1 cellular context compared by ENCODE assay signal in the genomic region with DNA sequence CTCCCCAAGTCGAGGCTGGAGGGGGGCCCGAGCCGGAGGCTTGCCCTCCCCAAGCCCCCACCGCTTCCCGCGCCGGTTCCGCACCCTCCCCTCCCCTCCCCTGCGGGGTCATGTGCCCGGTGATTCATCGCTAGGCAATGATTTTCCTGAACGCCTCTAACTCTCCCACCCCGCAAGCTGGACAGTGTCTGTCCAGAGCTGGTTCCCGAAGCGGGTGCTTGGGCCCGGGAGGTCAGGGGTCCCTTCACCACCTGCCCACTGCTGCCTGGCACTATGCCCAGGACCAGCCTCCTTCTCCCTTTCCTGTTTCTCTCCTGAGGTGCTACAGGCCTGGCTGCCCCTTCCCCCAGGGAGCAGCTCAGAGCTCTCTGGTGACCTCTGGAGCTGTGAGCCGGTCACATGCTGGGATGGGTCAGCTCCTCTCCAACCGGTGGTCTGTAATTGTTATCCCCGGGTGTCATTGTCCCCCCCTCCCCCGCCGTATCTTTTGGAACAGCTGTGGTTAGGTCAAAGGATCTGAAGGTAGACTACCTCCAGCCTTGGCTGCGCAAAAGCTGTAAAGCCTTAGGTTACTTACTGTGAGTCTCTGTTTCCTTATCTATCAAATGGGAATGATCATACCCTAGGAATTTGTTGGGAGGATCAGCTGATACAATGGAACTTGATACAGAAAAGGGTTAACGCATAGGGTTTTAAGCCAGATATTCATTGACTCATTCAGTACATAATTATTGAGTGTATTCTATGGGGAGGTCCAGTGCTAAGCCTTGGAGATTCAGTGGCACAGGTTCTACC.
A peak's percentile ranks its signal among the peaks of the same experiment; 100 is the strongest.
TF ChIP-seq lines count a peak whose summit lies in the region.

No MANE protein-coding gene starts in this region.

TF ChIP-seq in K562, 482 proteins besides CTCF, POLR2A, EP300 and RAD21 (continued from another document and continues in another):
- TF ChIP-seq, protein P1, sequence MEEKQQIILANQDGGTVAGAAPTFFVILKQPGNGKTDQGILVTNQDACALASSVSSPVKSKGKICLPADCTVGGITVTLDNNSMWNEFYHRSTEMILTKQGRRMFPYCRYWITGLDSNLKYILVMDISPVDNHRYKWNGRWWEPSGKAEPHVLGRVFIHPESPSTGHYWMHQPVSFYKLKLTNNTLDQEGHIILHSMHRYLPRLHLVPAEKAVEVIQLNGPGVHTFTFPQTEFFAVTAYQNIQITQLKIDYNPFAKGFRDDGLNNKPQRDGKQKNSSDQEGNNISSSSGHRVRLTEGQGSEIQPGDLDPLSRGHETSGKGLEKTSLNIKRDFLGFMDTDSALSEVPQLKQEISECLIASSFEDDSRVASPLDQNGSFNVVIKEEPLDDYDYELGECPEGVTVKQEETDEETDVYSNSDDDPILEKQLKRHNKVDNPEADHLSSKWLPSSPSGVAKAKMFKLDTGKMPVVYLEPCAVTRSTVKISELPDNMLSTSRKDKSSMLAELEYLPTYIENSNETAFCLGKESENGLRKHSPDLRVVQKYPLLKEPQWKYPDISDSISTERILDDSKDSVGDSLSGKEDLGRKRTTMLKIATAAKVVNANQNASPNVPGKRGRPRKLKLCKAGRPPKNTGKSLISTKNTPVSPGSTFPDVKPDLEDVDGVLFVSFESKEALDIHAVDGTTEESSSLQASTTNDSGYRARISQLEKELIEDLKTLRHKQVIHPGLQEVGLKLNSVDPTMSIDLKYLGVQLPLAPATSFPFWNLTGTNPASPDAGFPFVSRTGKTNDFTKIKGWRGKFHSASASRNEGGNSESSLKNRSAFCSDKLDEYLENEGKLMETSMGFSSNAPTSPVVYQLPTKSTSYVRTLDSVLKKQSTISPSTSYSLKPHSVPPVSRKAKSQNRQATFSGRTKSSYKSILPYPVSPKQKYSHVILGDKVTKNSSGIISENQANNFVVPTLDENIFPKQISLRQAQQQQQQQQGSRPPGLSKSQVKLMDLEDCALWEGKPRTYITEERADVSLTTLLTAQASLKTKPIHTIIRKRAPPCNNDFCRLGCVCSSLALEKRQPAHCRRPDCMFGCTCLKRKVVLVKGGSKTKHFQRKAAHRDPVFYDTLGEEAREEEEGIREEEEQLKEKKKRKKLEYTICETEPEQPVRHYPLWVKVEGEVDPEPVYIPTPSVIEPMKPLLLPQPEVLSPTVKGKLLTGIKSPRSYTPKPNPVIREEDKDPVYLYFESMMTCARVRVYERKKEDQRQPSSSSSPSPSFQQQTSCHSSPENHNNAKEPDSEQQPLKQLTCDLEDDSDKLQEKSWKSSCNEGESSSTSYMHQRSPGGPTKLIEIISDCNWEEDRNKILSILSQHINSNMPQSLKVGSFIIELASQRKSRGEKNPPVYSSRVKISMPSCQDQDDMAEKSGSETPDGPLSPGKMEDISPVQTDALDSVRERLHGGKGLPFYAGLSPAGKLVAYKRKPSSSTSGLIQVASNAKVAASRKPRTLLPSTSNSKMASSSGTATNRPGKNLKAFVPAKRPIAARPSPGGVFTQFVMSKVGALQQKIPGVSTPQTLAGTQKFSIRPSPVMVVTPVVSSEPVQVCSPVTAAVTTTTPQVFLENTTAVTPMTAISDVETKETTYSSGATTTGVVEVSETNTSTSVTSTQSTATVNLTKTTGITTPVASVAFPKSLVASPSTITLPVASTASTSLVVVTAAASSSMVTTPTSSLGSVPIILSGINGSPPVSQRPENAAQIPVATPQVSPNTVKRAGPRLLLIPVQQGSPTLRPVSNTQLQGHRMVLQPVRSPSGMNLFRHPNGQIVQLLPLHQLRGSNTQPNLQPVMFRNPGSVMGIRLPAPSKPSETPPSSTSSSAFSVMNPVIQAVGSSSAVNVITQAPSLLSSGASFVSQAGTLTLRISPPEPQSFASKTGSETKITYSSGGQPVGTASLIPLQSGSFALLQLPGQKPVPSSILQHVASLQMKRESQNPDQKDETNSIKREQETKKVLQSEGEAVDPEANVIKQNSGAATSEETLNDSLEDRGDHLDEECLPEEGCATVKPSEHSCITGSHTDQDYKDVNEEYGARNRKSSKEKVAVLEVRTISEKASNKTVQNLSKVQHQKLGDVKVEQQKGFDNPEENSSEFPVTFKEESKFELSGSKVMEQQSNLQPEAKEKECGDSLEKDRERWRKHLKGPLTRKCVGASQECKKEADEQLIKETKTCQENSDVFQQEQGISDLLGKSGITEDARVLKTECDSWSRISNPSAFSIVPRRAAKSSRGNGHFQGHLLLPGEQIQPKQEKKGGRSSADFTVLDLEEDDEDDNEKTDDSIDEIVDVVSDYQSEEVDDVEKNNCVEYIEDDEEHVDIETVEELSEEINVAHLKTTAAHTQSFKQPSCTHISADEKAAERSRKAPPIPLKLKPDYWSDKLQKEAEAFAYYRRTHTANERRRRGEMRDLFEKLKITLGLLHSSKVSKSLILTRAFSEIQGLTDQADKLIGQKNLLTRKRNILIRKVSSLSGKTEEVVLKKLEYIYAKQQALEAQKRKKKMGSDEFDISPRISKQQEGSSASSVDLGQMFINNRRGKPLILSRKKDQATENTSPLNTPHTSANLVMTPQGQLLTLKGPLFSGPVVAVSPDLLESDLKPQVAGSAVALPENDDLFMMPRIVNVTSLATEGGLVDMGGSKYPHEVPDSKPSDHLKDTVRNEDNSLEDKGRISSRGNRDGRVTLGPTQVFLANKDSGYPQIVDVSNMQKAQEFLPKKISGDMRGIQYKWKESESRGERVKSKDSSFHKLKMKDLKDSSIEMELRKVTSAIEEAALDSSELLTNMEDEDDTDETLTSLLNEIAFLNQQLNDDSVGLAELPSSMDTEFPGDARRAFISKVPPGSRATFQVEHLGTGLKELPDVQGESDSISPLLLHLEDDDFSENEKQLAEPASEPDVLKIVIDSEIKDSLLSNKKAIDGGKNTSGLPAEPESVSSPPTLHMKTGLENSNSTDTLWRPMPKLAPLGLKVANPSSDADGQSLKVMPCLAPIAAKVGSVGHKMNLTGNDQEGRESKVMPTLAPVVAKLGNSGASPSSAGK (IDR thresholded peaks at IDR 0.05) = peak; percentile 23; the same call in 1 of the 2 replicates
- TF ChIP-seq EZH2 (IDR thresholded peaks at IDR 0.05; ENCODE audit: borderline replicate concordance, low read depth, low read length) (no peak), ZNF134 (CRISPR knock-in tag; conservative IDR thresholded peaks at IDR 0.05) (no peak), SPI1 (IDR thresholded peaks at IDR 0.05; ENCODE audit: borderline replicate concordance, low read depth, low read length) (no peak), CBX2 (IDR thresholded peaks at IDR 0.05; ENCODE audit: insufficient read depth, low read length, poor library complexity, severe bottlenecking) (no peak), ZNF431 (CRISPR knock-in tag; IDR thresholded peaks at IDR 0.05) (no peak), COPS2 (conservative IDR thresholded peaks at IDR 0.05) (no peak), NBN (IDR thresholded peaks at IDR 0.05; ENCODE audit: low read depth) (no peak), NCOR1 (IDR thresholded peaks at IDR 0.05) (peak; percentile 37), ZNF699 (CRISPR knock-in tag; IDR thresholded peaks at IDR 0.05; ENCODE audit: insufficient replicate concordance) (no peak), ZC3H11A (IDR thresholded peaks at IDR 0.05; ENCODE audit: low read depth, low read length) (no peak), ZSCAN32 (CRISPR knock-in tag; IDR thresholded peaks at IDR 0.05) (no peak), TAF15 (IDR thresholded peaks at IDR 0.05; ENCODE audit: low read depth, low read length) (no peak), ZNF644 (tag; IDR thresholded peaks at IDR 0.05; ENCODE audit: low read depth) (no peak)
- TF ChIP-seq, protein P2, sequence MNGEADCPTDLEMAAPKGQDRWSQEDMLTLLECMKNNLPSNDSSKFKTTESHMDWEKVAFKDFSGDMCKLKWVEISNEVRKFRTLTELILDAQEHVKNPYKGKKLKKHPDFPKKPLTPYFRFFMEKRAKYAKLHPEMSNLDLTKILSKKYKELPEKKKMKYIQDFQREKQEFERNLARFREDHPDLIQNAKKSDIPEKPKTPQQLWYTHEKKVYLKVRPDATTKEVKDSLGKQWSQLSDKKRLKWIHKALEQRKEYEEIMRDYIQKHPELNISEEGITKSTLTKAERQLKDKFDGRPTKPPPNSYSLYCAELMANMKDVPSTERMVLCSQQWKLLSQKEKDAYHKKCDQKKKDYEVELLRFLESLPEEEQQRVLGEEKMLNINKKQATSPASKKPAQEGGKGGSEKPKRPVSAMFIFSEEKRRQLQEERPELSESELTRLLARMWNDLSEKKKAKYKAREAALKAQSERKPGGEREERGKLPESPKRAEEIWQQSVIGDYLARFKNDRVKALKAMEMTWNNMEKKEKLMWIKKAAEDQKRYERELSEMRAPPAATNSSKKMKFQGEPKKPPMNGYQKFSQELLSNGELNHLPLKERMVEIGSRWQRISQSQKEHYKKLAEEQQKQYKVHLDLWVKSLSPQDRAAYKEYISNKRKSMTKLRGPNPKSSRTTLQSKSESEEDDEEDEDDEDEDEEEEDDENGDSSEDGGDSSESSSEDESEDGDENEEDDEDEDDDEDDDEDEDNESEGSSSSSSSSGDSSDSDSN (IDR thresholded peaks at IDR 0.05; ENCODE audit: borderline replicate concordance in 1 of 2, low read depth in 2 of 2, low read length in 2 of 2) = no peak
- TF ChIP-seq, protein P3, sequence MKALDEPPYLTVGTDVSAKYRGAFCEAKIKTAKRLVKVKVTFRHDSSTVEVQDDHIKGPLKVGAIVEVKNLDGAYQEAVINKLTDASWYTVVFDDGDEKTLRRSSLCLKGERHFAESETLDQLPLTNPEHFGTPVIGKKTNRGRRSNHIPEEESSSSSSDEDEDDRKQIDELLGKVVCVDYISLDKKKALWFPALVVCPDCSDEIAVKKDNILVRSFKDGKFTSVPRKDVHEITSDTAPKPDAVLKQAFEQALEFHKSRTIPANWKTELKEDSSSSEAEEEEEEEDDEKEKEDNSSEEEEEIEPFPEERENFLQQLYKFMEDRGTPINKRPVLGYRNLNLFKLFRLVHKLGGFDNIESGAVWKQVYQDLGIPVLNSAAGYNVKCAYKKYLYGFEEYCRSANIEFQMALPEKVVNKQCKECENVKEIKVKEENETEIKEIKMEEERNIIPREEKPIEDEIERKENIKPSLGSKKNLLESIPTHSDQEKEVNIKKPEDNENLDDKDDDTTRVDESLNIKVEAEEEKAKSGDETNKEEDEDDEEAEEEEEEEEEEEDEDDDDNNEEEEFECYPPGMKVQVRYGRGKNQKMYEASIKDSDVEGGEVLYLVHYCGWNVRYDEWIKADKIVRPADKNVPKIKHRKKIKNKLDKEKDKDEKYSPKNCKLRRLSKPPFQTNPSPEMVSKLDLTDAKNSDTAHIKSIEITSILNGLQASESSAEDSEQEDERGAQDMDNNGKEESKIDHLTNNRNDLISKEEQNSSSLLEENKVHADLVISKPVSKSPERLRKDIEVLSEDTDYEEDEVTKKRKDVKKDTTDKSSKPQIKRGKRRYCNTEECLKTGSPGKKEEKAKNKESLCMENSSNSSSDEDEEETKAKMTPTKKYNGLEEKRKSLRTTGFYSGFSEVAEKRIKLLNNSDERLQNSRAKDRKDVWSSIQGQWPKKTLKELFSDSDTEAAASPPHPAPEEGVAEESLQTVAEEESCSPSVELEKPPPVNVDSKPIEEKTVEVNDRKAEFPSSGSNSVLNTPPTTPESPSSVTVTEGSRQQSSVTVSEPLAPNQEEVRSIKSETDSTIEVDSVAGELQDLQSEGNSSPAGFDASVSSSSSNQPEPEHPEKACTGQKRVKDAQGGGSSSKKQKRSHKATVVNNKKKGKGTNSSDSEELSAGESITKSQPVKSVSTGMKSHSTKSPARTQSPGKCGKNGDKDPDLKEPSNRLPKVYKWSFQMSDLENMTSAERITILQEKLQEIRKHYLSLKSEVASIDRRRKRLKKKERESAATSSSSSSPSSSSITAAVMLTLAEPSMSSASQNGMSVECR (CRISPR knock-in tag; IDR thresholded peaks at IDR 0.05) = no peak; the same call in 1 of the 2 replicates
- TF ChIP-seq, protein P4, sequence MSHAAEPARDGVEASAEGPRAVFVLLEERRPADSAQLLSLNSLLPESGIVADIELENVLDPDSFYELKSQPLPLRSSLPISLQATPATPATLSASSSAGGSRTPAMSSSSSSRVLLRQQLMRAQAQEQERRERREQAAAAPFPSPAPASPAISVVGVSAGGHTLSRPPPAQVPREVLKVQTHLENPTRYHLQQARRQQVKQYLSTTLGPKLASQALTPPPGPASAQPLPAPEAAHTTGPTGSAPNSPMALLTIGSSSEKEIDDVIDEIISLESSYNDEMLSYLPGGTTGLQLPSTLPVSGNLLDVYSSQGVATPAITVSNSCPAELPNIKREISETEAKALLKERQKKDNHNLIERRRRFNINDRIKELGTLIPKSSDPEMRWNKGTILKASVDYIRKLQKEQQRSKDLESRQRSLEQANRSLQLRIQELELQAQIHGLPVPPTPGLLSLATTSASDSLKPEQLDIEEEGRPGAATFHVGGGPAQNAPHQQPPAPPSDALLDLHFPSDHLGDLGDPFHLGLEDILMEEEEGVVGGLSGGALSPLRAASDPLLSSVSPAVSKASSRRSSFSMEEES (CRISPR knock-in tag; IDR thresholded peaks at IDR 0.05) = no peak
- TF ChIP-seq, protein P5, sequence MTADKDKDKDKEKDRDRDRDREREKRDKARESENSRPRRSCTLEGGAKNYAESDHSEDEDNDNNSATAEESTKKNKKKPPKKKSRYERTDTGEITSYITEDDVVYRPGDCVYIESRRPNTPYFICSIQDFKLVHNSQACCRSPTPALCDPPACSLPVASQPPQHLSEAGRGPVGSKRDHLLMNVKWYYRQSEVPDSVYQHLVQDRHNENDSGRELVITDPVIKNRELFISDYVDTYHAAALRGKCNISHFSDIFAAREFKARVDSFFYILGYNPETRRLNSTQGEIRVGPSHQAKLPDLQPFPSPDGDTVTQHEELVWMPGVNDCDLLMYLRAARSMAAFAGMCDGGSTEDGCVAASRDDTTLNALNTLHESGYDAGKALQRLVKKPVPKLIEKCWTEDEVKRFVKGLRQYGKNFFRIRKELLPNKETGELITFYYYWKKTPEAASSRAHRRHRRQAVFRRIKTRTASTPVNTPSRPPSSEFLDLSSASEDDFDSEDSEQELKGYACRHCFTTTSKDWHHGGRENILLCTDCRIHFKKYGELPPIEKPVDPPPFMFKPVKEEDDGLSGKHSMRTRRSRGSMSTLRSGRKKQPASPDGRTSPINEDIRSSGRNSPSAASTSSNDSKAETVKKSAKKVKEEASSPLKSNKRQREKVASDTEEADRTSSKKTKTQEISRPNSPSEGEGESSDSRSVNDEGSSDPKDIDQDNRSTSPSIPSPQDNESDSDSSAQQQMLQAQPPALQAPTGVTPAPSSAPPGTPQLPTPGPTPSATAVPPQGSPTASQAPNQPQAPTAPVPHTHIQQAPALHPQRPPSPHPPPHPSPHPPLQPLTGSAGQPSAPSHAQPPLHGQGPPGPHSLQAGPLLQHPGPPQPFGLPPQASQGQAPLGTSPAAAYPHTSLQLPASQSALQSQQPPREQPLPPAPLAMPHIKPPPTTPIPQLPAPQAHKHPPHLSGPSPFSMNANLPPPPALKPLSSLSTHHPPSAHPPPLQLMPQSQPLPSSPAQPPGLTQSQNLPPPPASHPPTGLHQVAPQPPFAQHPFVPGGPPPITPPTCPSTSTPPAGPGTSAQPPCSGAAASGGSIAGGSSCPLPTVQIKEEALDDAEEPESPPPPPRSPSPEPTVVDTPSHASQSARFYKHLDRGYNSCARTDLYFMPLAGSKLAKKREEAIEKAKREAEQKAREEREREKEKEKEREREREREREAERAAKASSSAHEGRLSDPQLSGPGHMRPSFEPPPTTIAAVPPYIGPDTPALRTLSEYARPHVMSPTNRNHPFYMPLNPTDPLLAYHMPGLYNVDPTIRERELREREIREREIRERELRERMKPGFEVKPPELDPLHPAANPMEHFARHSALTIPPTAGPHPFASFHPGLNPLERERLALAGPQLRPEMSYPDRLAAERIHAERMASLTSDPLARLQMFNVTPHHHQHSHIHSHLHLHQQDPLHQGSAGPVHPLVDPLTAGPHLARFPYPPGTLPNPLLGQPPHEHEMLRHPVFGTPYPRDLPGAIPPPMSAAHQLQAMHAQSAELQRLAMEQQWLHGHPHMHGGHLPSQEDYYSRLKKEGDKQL (CRISPR knock-in tag; IDR thresholded peaks at IDR 0.05; ENCODE audit: borderline replicate concordance) = no peak
